9 cellular contexts compared by ENCODE assay signal in the genomic region with DNA sequence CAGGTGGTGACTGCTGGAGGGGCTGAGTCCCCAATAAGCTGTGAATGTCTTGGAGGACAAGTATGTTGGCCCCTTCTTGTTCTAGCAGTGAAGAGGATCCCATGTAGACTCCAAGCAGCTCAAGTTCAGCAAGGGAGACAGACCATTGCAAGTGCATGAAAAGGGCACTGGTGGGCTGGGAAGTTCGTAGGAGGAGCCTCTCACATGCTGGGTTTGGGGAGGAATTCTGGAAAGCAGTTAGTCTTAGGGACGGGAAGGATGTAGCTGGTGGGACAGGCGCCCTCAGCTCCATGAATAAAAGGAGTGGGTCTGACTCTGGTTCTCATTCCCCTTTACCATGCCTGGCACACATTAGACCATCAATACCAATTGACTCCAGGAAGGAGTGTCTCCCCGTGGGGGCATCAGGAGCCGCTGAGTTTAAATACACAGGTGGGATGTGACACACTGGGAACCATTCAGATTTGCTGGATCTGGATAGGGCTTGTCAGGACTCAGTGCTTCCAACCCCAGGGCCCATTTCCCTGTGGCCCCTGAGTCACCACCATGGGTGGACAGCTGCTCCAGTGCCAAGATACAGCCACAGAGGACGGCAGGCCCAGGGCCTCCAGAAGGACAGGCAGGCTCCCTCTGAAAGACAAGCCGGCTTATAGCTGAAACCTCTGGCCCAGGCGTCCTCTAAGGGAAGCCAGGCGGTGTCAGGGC. TPM values are rescaled to one million over a fixed set of nuclear protein-coding genes. Genes with fewer than 3 reads are reported as not detected.
A peak's percentile ranks its signal among the peaks of the same experiment; 100 is the strongest.
DNase-seq lines count a peak whose midpoint lies in the region; ATAC-seq, FAIRE-seq and TF ChIP-seq lines count a peak whose summit lies in the region.
"Had no signal": no experiment of that assay in that cellular context is flagged by ENCODE, and none has a peak within 500 bp of the region (broad histone marks: within the 10 kb centered on the region; RNA-seq: fewer than 3 reads in every experiment).

No MANE protein-coding gene starts in this region.

- no peak for FAIRE-seq in keratinocyte (lab: Jason Lieb, UNC)

- POLR2A ChIA-PET in activated B cell treated with CpG ODN at 0.5 μM for 24 hours (lab: Charles Lee) = interaction anchor here (0.6 to 1.6 kb wide), 2 partner anchors 121 to 209 kb away, joined by 3 to 10 read pairs; a partner anchor contains a TSS

- H3K27ac Mint-ChIP-seq in GM23338 (no peak overlapping the region), activated B cell treated with CpG ODN at 0.5 μM for 24 hours (no peak overlapping the region)

- no peaks in the 10 kb centered on the region; the same call in 1 of the 3 replicates for H3K9me3 Mint-ChIP-seq in GM23338
- H3K9me3 Mint-ChIP-seq in activated B cell treated with CpG ODN at 0.5 μM for 24 hours = no peaks in the 10 kb centered on the region

- ATAC-seq in GM23338 (no peak), activated B cell treated with CpG ODN at 0.5 μM for 24 hours (ENCODE audit: low read depth) (peak; percentile 15), upper lobe of right lung (peak; percentile 46)

- no peaks in the 10 kb centered on the region for H3K79me2 ChIP-seq in GM23338 (replicated peaks; ENCODE audit: insufficient read depth)
- no peaks in the 10 kb centered on the region for H3K79me2 ChIP-seq in keratinocyte (ENCODE audit: control insufficient read depth, insufficient read depth, low read length)

- 0 out of 2 replicates have a peak, but pooled peaks cover 3% of the 10 kb centered on the region for H3F3A ChIP-seq in GM23338 (replicated peaks; ENCODE audit: low read depth)

- TF ChIP-seq CTCF in GM23338 (conservative IDR thresholded peaks at IDR 0.05; ENCODE audit: low read depth in 2 of 2) (no peak), activated B cell treated with CpG ODN at 0.5 μM for 24 hours (IDR thresholded peaks at IDR 0.05) (no peak), keratinocyte (optimal IDR thresholded peaks at IDR 0.05 in 1 of 3, IDR thresholded peaks at IDR 0.05 in 1 of 3, conservative IDR thresholded peaks at IDR 0.05 in 1 of 3; ENCODE audit: extremely low read depth in 1 of 3, insufficient read depth in 2 of 3, low read length in 3 of 3) (no peak), upper lobe of right lung (IDR thresholded peaks at IDR 0.05) (no peak)

- H3K36me3 Mint-ChIP-seq in GM23338 (ENCODE audit: low read depth) (0 out of 3 replicates have a peak, but pooled peaks cover 5% of the 10 kb centered on the region), activated B cell treated with CpG ODN at 0.5 μM for 24 hours (ENCODE audit: low read depth) (no peaks in the 10 kb centered on the region)

- H3K36me3 ChIP-seq in BLaER1 = 0 out of 2 replicates have a peak, but pooled peaks cover 12% of the 10 kb centered on the region
- no peaks in the 10 kb centered on the region for H3K36me3 ChIP-seq in GM23338 (ENCODE audit: insufficient read depth)
- H3K36me3 ChIP-seq in keratinocyte (ENCODE audit: control insufficient read depth in 2 of 2, extremely low read depth in 1 of 2, insufficient read depth in 2 of 2, low read length in 2 of 2) = no peaks in the 10 kb centered on the region
- no peaks in the 10 kb centered on the region for H3K36me3 ChIP-seq in upper lobe of right lung
- H3K36me3 ChIP-seq: uterus had no signal

- H3K9me1 ChIP-seq in keratinocyte (ENCODE audit: control insufficient read depth, extremely low read depth, insufficient read depth, low read length) = no peaks in the 10 kb centered on the region

- H2AFZ ChIP-seq in GM23338 (peak overlapping the region; percentile 98), keratinocyte (ENCODE audit: control insufficient read depth, low read length) (peak overlapping the region; percentile 97)

- peaks cover 2% of the 10 kb centered on the region; the same call in 1 of the 3 replicates for H3K4me1 Mint-ChIP-seq in GM23338
- H3K4me1 Mint-ChIP-seq in activated B cell treated with CpG ODN at 0.5 μM for 24 hours = peaks cover 4% of the 10 kb centered on the region

- DNase-seq in GM23338 (ENCODE audit: low spot score) (no peak), activated B cell treated with CpG ODN at 0.5 μM for 24 hours (no peak), keratinocyte (ENCODE audit: low read depth, low spot score) (no peak), upper lobe of right lung (no peak), SHP77 (lab: John Stamatoyannopoulos, UW) (no peak), NCI-H1436 treated with DMSO at 0.1 percent for 48 hours (lab: John Stamatoyannopoulos, UW) (no peak)
- no peak for DNase-seq in stimulated activated CD4-positive, alpha-beta T cell treated with anti-CD3 and anti-CD28 coated beads, Interleukin-2, amount 100 ng/mL, for 48 hours

- H3K4me1 ChIP-seq in BLaER1 (peaks cover 21% of the 10 kb centered on the region), GM23338 (ENCODE audit: insufficient read depth) (no peaks in the 10 kb centered on the region; the same call in 1 of the 2 replicates), keratinocyte (ENCODE audit: control insufficient read depth, extremely low read depth, insufficient read depth, low read length) (peaks cover 6% of the 10 kb centered on the region), upper lobe of right lung (peaks cover 7% of the 10 kb centered on the region)

- dilution Hi-C loops in keratinocyte (cut with MboI; ENCODE audit: extremely low pct_ligation_motif_present, low sequenced_read_pairs) = no loop called here

- H3K27me3 Mint-ChIP-seq in GM23338 (ENCODE audit: insufficient read depth, low read depth, poor library complexity) (peaks cover 21% of the 10 kb centered on the region), activated B cell treated with CpG ODN at 0.5 μM for 24 hours (no peaks in the 10 kb centered on the region)

- CTCF ChIA-PET in activated B cell treated with CpG ODN at 0.5 μM for 24 hours (lab: Charles Lee) = interaction anchor here (0.7 to 1.6 kb wide), 9 partner anchors 9 to 307 kb away, joined by 3 to 12 read pairs (median 4); a partner anchor contains a TSS

- no peaks in the 10 kb centered on the region for H3K27me3 ChIP-seq in BLaER1
- H3K27me3 ChIP-seq in GM23338 (ENCODE audit: insufficient read depth) = peaks cover 14% of the 10 kb centered on the region
- H3K27me3 ChIP-seq in keratinocyte (ENCODE audit: control insufficient read depth, extremely low read depth, insufficient read depth, low read length) = no peaks in the 10 kb centered on the region
- H3K27me3 ChIP-seq in upper lobe of right lung = no peaks in the 10 kb centered on the region
- H3K27me3 ChIP-seq: uterus had no signal

- no peaks in the 10 kb centered on the region for H4K20me1 ChIP-seq in BLaER1
- peaks cover 5% of the 10 kb centered on the region; the same call in 1 of the 2 replicates for H4K20me1 ChIP-seq in GM23338 (replicated peaks; ENCODE audit: insufficient read depth)
- H4K20me1 ChIP-seq in keratinocyte (ENCODE audit: control insufficient read depth, extremely low read depth, insufficient read depth, low read length) = no peaks in the 10 kb centered on the region

- H3K27ac ChIP-seq in BLaER1 (no peak overlapping the region), GM23338 (ENCODE audit: low read depth) (no peak overlapping the region), keratinocyte (ENCODE audit: control insufficient read depth, insufficient read depth, low read length) (no peak overlapping the region), upper lobe of right lung (peak overlapping the region; percentile 6)

- H3K9me3 ChIP-seq in BLaER1 (no peaks in the 10 kb centered on the region), keratinocyte (ENCODE audit: control insufficient read depth, low read depth, low read length) (no peaks in the 10 kb centered on the region), upper lobe of right lung (no peaks in the 10 kb centered on the region)
- H3K9me3 ChIP-seq: uterus had no signal

- H3K4me3 Mint-ChIP-seq in GM23338 (peak overlapping the region; percentile 69), activated B cell treated with CpG ODN at 0.5 μM for 24 hours (peak overlapping the region; percentile 81)

- H3K9me2 ChIP-seq in GM23338 (ENCODE audit: insufficient read depth) = no peaks in the 10 kb centered on the region

- no peak overlapping the region; the same call in 1 of the 2 replicates for H3K9ac ChIP-seq in BLaER1
- peak overlapping the region; percentile 67 for H3K9ac ChIP-seq in keratinocyte (ENCODE audit: control insufficient read depth, extremely low read depth, insufficient read depth, low read length)

- H3K4me2 ChIP-seq in BLaER1 (peak overlapping the region; percentile 96), GM23338 (peak overlapping the region; percentile 81), keratinocyte (ENCODE audit: control insufficient read depth, extremely low read depth, insufficient read depth, low read depth, low read length) (peak overlapping the region; percentile 78)

- peak overlapping the region; percentile 79; the same call in 1 of the 2 replicates for H3K4me3 ChIP-seq in BLaER1
- peak overlapping the region; percentile 77 for H3K4me3 ChIP-seq in GM23338
- peak overlapping the region in 2 of 3 experiments; percentile 67 to 74 for H3K4me3 ChIP-seq in keratinocyte (ENCODE audit: control insufficient read depth in 2 of 3, extremely low read depth in 1 of 3, insufficient read depth in 2 of 3, low read depth in 1 of 3, low read length in 3 of 3)
- H3K4me3 ChIP-seq in upper lobe of right lung = peak overlapping the region; percentile 76

- intact Hi-C loops in activated B cell treated with CpG ODN at 0.5 μM for 24 hours (cut with micrococcal nuclease) = loop anchor here (2.0 kb wide), 4 partner anchors 135 to 227 kb away; a partner anchor contains a TSS
- intact Hi-C loops in upper lobe of right lung (cut with DNase I) = loop anchor here (5.0 kb wide), 1 partner anchor 131 kb away; no protein-coding TSS in a partner anchor

TF ChIP-seq in GM23338, 12 proteins besides CTCF, POLR2A, EP300 and RAD21 (continues in another document):
- TF ChIP-seq STAT1 (IDR thresholded peaks at IDR 0.05; ENCODE audit: unreplicated experiment) = no peak
- no peak for TF ChIP-seq EZH2phosphoT487 (IDR thresholded peaks at IDR 0.05; ENCODE audit: unreplicated experiment)

RNA-seq across cellular contexts. Expression of a gene that starts 0.6 kb away (rescaled TPM):
- 3.0 and 3.3 TPM in 2 replicates for total RNA-seq in GM23338 (2014; rRNA removed; shearing (Covaris generic))
- 1.6 and 2.3 TPM in 2 replicates for polyA plus RNA-seq in GM23338 (2016; fragmentation: Nextera tagmentation; extraction: Ambion mirVana)
- 1.3 and 1.8 TPM in 2 replicates for total RNA-seq in activated B cell treated with CpG ODN at 0.5 μM for 24 hours
- polyA plus RNA-seq in keratinocyte = 1.1 to 1.8 TPM (median 1.8 TPM) in 3 replicates
- polyA plus RNA-seq in keratinocyte (2011; ENCODE audit: low read depth) = 0.85 TPM
- 1.0 and 1.6 TPM in 2 replicates for polyA plus RNA-seq in keratinocyte (2011; cell fraction: cytosol; rRNA removed)
- 3.4 and 3.7 TPM in 2 replicates for polyA plus RNA-seq in keratinocyte (2011; cell fraction: nucleus; rRNA removed)
- 0.38 and 1.2 TPM in 2 replicates for polyA plus RNA-seq in keratinocyte (2012; ENCODE audit: low replicate concordance)
- 2.7 to 3.9 TPM (median 3.3 TPM) in 3 replicates for polyA minus RNA-seq in keratinocyte
- polyA minus RNA-seq in keratinocyte (2011; cell fraction: cytosol; rRNA and poly(A)+ RNA removed) = 0.96 TPM
- 4.6 and 7.8 TPM in 2 replicates for polyA minus RNA-seq in keratinocyte (2011; cell fraction: nucleus; rRNA and poly(A)+ RNA removed)
- 3.1 TPM for total RNA-seq in upper lobe of right lung
